In genomic region chr1:57711326-57711725, GRCh38 we compare ENCODE assay signal across 3 cellular contexts.
TF ChIP-seq lines count a peak whose summit lies in the region.

No MANE protein-coding gene starts in this region.

TF ChIP-seq in SK-N-SH, 30 proteins besides CTCF, POLR2A, EP300 and RAD21:
- TF ChIP-seq REST (IDR thresholded peaks at IDR 0.05; ENCODE audit: low read depth, low read length) (no peak), USF1 (IDR thresholded peaks at IDR 0.05; ENCODE audit: borderline replicate concordance, low read depth) (no peak), YY1 (IDR thresholded peaks at IDR 0.05; ENCODE audit: low read depth) (no peak), MAX (IDR thresholded peaks at IDR 0.05; ENCODE audit: low read depth) (no peak), NRF1 (IDR thresholded peaks at IDR 0.05; ENCODE audit: low read depth, low read length) (no peak), FOXJ3 (CRISPR knock-in tag; IDR thresholded peaks at IDR 0.05) (no peak), TEAD4 (IDR thresholded peaks at IDR 0.05; ENCODE audit: borderline replicate concordance, insufficient read depth) (no peak), MXI1 (IDR thresholded peaks at IDR 0.05; ENCODE audit: low read depth, low read length) (no peak), GATA2 (CRISPR knock-in tag; IDR thresholded peaks at IDR 0.05) (no peak)
- TF ChIP-seq, protein P1, sequence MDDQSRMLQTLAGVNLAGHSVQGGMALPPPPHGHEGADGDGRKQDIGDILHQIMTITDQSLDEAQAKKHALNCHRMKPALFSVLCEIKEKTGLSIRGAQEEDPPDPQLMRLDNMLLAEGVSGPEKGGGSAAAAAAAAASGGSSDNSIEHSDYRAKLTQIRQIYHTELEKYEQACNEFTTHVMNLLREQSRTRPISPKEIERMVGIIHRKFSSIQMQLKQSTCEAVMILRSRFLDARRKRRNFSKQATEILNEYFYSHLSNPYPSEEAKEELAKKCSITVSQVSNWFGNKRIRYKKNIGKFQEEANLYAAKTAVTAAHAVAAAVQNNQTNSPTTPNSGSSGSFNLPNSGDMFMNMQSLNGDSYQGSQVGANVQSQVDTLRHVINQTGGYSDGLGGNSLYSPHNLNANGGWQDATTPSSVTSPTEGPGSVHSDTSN (IDR thresholded peaks at IDR 0.05): no peak

TF ChIP-seq in WTC11, 78 proteins besides CTCF, POLR2A, EP300 and RAD21:
- TF ChIP-seq, protein P2, sequence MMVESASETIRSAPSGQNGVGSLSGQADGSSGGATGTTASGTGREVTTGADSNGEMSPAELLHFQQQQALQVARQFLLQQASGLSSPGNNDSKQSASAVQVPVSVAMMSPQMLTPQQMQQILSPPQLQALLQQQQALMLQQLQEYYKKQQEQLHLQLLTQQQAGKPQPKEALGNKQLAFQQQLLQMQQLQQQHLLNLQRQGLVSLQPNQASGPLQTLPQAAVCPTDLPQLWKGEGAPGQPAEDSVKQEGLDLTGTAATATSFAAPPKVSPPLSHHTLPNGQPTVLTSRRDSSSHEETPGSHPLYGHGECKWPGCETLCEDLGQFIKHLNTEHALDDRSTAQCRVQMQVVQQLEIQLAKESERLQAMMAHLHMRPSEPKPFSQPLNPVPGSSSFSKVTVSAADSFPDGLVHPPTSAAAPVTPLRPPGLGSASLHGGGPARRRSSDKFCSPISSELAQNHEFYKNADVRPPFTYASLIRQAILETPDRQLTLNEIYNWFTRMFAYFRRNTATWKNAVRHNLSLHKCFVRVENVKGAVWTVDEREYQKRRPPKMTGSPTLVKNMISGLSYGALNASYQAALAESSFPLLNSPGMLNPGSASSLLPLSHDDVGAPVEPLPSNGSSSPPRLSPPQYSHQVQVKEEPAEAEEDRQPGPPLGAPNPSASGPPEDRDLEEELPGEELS (CRISPR knock-in tag; IDR thresholded peaks at IDR 0.05): no peak
- TF ChIP-seq, protein P3, sequence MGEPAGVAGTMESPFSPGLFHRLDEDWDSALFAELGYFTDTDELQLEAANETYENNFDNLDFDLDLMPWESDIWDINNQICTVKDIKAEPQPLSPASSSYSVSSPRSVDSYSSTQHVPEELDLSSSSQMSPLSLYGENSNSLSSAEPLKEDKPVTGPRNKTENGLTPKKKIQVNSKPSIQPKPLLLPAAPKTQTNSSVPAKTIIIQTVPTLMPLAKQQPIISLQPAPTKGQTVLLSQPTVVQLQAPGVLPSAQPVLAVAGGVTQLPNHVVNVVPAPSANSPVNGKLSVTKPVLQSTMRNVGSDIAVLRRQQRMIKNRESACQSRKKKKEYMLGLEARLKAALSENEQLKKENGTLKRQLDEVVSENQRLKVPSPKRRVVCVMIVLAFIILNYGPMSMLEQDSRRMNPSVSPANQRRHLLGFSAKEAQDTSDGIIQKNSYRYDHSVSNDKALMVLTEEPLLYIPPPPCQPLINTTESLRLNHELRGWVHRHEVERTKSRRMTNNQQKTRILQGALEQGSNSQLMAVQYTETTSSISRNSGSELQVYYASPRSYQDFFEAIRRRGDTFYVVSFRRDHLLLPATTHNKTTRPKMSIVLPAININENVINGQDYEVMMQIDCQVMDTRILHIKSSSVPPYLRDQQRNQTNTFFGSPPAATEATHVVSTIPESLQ (CRISPR knock-in tag; IDR thresholded peaks at IDR 0.05): no peak
- TF ChIP-seq TCF7 (CRISPR knock-in tag; IDR thresholded peaks at IDR 0.05; ENCODE audit: low read depth): no peak
- TF ChIP-seq, protein P4, sequence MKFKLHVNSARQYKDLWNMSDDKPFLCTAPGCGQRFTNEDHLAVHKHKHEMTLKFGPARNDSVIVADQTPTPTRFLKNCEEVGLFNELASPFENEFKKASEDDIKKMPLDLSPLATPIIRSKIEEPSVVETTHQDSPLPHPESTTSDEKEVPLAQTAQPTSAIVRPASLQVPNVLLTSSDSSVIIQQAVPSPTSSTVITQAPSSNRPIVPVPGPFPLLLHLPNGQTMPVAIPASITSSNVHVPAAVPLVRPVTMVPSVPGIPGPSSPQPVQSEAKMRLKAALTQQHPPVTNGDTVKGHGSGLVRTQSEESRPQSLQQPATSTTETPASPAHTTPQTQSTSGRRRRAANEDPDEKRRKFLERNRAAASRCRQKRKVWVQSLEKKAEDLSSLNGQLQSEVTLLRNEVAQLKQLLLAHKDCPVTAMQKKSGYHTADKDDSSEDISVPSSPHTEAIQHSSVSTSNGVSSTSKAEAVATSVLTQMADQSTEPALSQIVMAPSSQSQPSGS (CRISPR knock-in tag; IDR thresholded peaks at IDR 0.05; ENCODE audit: borderline replicate concordance, low read depth): no peak
- TF ChIP-seq ZNF263 (CRISPR knock-in tag; IDR thresholded peaks at IDR 0.05; ENCODE audit: low read depth): no peak
- no peak for TF ChIP-seq USF1 (CRISPR knock-in tag; IDR thresholded peaks at IDR 0.05)
- TF ChIP-seq FOXK1 (CRISPR knock-in tag; IDR thresholded peaks at IDR 0.05): no peak
- no peak for TF ChIP-seq ZNF317 (CRISPR knock-in tag; IDR thresholded peaks at IDR 0.05; ENCODE audit: borderline replicate concordance, low read depth)
- TF ChIP-seq GRHL2 (CRISPR knock-in tag; IDR thresholded peaks at IDR 0.05; ENCODE audit: insufficient replicate concordance, severe bottlenecking): no peak
- no peak for TF ChIP-seq CREM (CRISPR knock-in tag; IDR thresholded peaks at IDR 0.05)

TF ChIP-seq in neural cell, 6 proteins besides CTCF, POLR2A, EP300 and RAD21 (continued from another document):
- peak; percentile 60 for TF ChIP-seq REST (IDR thresholded peaks at IDR 0.05; ENCODE audit: borderline replicate concordance)
- TF ChIP-seq SMC3 (conservative IDR thresholded peaks at IDR 0.05; ENCODE audit: poor library complexity): peak; percentile 29
- TF ChIP-seq TAF1 (IDR thresholded peaks at IDR 0.05; ENCODE audit: low read depth): no peak
- TF ChIP-seq POLR2AphosphoS5 (IDR thresholded peaks at IDR 0.05): peak; percentile 67
